Comparison of ENCODE assay signal across 8 cellular contexts in genomic region chr2:100416939-100417744, GRCh38. TPM values are rescaled to one million over a fixed set of nuclear protein-coding genes. Genes with fewer than 3 reads are reported as not detected.
DNase-seq lines count a peak whose midpoint lies in the region; ATAC-seq and TF ChIP-seq lines count a peak whose summit lies in the region.

Gene CHST10 (minus strand): TSS chr2:100417668. CDS start chr2:100406675, 10,993 bp downstream.

- intact Hi-C loops in activated CD4-positive, alpha-beta memory T cell treated with anti-CD3 and anti-CD28 coated beads for 36 hours (cut with micrococcal nuclease): loop anchor here (5.0 kb wide), 1 partner anchor 145 kb away; the partner anchor contains the start of gene PDCL3
- intact Hi-C loops in lower lobe of right lung (cut with DNase I): no loop called here

- H3K4me1 Mint-ChIP-seq in activated CD4-positive, alpha-beta memory T cell treated with anti-CD3 and anti-CD28 coated beads for 36 hours (ENCODE audit: low read depth): peaks cover 24% of the 10 kb centered on the region

- H3K9me3 ChIP-seq in lower lobe of right lung: no peaks in the 10 kb centered on the region

- no peaks in the 10 kb centered on the region for H3K27me3 ChIP-seq in lower lobe of right lung (ENCODE audit: low read depth)

- H3K27ac ChIP-seq in lower lobe of right lung: peak within 1 kb of the TSS; percentile 78

- peaks cover 26% of the 10 kb centered on the region for H3K4me1 ChIP-seq in lower lobe of right lung

- POLR2A ChIA-PET in activated CD4-positive, alpha-beta memory T cell treated with anti-CD3 and anti-CD28 coated beads for 36 hours (lab: Charles Lee): no interaction called here

- CTCF ChIA-PET in activated CD4-positive, alpha-beta memory T cell treated with anti-CD3 and anti-CD28 coated beads for 36 hours (lab: Charles Lee): interaction anchor here (0.6 to 2.6 kb wide), 3 partner anchors 19 to 281 kb away, joined by 3 to 11 read pairs (median 4); no protein-coding TSS in a partner anchor

- H3K4me3 ChIP-seq in lower lobe of right lung: peak within 1 kb of the TSS; percentile 75

- ATAC-seq in HG02938 (IDR thresholded peaks at IDR 0.05; ENCODE audit: unreplicated experiment) (peak; percentile 86), lower lobe of right lung (peak; percentile 91 to 95)

- H3K27ac Mint-ChIP-seq in activated CD4-positive, alpha-beta memory T cell treated with anti-CD3 and anti-CD28 coated beads for 36 hours: no peak within 1 kb of the TSS

- H3K36me3 Mint-ChIP-seq in activated CD4-positive, alpha-beta memory T cell treated with anti-CD3 and anti-CD28 coated beads for 36 hours: peaks cover 2% of the 10 kb centered on the region

- DNase-seq in NCI-H2107 (lab: John Stamatoyannopoulos, UW): peak; percentile 24
- no peak for DNase-seq in NCI-H2107 treated with DMSO at 0.1 percent for 48 hours (lab: John Stamatoyannopoulos, UW; ENCODE audit: unreplicated experiment)
- peak; percentile 75 for DNase-seq in NCI-H2227 treated with DMSO at 0.1 percent for 48 hours (lab: John Stamatoyannopoulos, UW)
- peak; percentile 60 for DNase-seq in activated CD4-positive, alpha-beta memory T cell treated with anti-CD3 and anti-CD28 coated beads for 36 hours
- peak; percentile 84 for DNase-seq in ecto neural progenitor cell (ENCODE audit: low spot score)
- DNase-seq in lower lobe of right lung: peak; percentile 69
- peak; percentile 17 to 52 (median 49) for DNase-seq in stimulated activated CD4-positive, alpha-beta T cell treated with anti-CD3 and anti-CD28 coated beads, TNF-alpha, amount 100 ng/mL, for 4 hours (ENCODE audit: low read depth in 3 of 3)

- TF ChIP-seq CTCF in lower lobe of right lung (IDR thresholded peaks at IDR 0.05): no peak

- peaks cover 9% of the 10 kb centered on the region for H3K27me3 Mint-ChIP-seq in activated CD4-positive, alpha-beta memory T cell treated with anti-CD3 and anti-CD28 coated beads for 36 hours

- no peaks in the 10 kb centered on the region for H3K36me3 ChIP-seq in lower lobe of right lung

- H3K9me3 Mint-ChIP-seq in activated CD4-positive, alpha-beta memory T cell treated with anti-CD3 and anti-CD28 coated beads for 36 hours: no peaks in the 10 kb centered on the region

- peak within 1 kb of the TSS; percentile 84 for H3K4me3 Mint-ChIP-seq in activated CD4-positive, alpha-beta memory T cell treated with anti-CD3 and anti-CD28 coated beads for 36 hours

RNA-seq across cellular contexts. Expression of gene CHST10, which starts in this region (rescaled TPM):
- 1 to 10 TPM; 3.6 to 4.7 TPM for total RNA-seq in activated CD4-positive, alpha-beta memory T cell treated with anti-CD3 and anti-CD28 coated beads for 36 hours
- 7.6 TPM for total RNA-seq in lower lobe of right lung
